In genomic region chr22:40719599-40719998, GRCh38 we compare ENCODE assay signal across 1 cellular context.
TF ChIP-seq lines count a peak whose summit lies in the region.

No MANE protein-coding gene starts in this region.

TF ChIP-seq in IMR-90, 13 proteins besides CTCF, POLR2A, EP300 and RAD21:
- TF ChIP-seq BHLHE40 (IDR thresholded peaks at IDR 0.05; ENCODE audit: low read depth, low read length): no peak
- no peak for TF ChIP-seq MAFK (IDR thresholded peaks at IDR 0.05; ENCODE audit: low read depth, low read length)
- TF ChIP-seq NFE2L2 (IDR thresholded peaks at IDR 0.05; ENCODE audit: low read depth, low read length): no peak
- no peak for TF ChIP-seq MAZ (IDR thresholded peaks at IDR 0.05; ENCODE audit: borderline replicate concordance, low read depth, low read length)
- no peak for TF ChIP-seq RFX5 (IDR thresholded peaks at IDR 0.05; ENCODE audit: low read depth, low read length)
- TF ChIP-seq ELK1 (IDR thresholded peaks at IDR 0.05; ENCODE audit: borderline replicate concordance, low read depth, low read length): no peak
- TF ChIP-seq, protein P1, sequence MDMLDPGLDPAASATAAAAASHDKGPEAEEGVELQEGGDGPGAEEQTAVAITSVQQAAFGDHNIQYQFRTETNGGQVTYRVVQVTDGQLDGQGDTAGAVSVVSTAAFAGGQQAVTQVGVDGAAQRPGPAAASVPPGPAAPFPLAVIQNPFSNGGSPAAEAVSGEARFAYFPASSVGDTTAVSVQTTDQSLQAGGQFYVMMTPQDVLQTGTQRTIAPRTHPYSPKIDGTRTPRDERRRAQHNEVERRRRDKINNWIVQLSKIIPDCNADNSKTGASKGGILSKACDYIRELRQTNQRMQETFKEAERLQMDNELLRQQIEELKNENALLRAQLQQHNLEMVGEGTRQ (IDR thresholded peaks at IDR 0.05; ENCODE audit: low read depth, low read length): no peak
- TF ChIP-seq CEBPB (IDR thresholded peaks at IDR 0.05; ENCODE audit: low read depth, low read length): no peak
- no peak for TF ChIP-seq RCOR1 (IDR thresholded peaks at IDR 0.05; ENCODE audit: insufficient replicate concordance, low read length)
- no peak for TF ChIP-seq FOS (IDR thresholded peaks at IDR 0.05; ENCODE audit: low read depth, low read length)
- no peak for TF ChIP-seq CHD1 (IDR thresholded peaks at IDR 0.05; ENCODE audit: low read depth, low read length)
- no peak for TF ChIP-seq SMC3 (IDR thresholded peaks at IDR 0.05; ENCODE audit: low read depth, low read length)
- no peak for TF ChIP-seq MXI1 (IDR thresholded peaks at IDR 0.05; ENCODE audit: borderline replicate concordance, low read depth, low read length)
